In genomic region chr10:122103592-122103991, GRCh38 we compare ENCODE assay signal across 28 cellular contexts.
"Had no signal": no experiment of that assay in that cellular context is flagged by ENCODE, and none has a peak within 500 bp of the region (broad histone marks: within the 10 kb centered on the region; RNA-seq: fewer than 3 reads in every experiment).

No MANE protein-coding gene starts in this region.

- DNase-seq: activated CD4-positive, alpha-beta memory T cell treated with anti-CD3 and anti-CD28 coated beads for 36 hours; activated CD4-positive, alpha-beta T cell treated with anti-CD3 and anti-CD28 coated beads for 36 hours; activated CD4-positive, alpha-beta T cell treated with anti-CD3 and anti-CD28 coated beads, Interleukin-2, amount 10 ng/mL, durations not matched to agents 24 days and 14 days; activated CD4-positive, CD25-positive, alpha-beta regulatory T cell; activated CD4-positive, CD25-positive, alpha-beta regulatory T cell treated with anti-CD3 and anti-CD28 coated beads, Interleukin-2, amount 50 U/mL, for 72 hours; activated CD8-positive, alpha-beta memory T cell treated with anti-CD3 and anti-CD28 coated beads, Interleukin-2, amount 50 U/mL, for 48 hours; activated CD8-positive, alpha-beta T cell treated with anti-CD3 and anti-CD28 coated beads, Interleukin-2, amount 10 ng/mL, durations not matched to agents 7 days and 5 days; activated gamma-delta T cell; activated naive CD4-positive, alpha-beta T cell; activated naive CD4-positive, alpha-beta T cell treated with anti-CD3 and anti-CD28 coated beads, Interleukin-2, amount 10 ng/mL, durations not matched to agents 7 days and 5 days; activated naive CD8-positive, alpha-beta T cell treated with anti-CD3 and anti-CD28 coated beads, Interleukin-2, amount 10 ng/mL, durations not matched to agents 7 days and 5 days; activated T-cell treated with anti-CD3 and anti-CD28 coated beads for 4 hours; activated T-cell treated with anti-CD3 and anti-CD28 coated beads, Interleukin-2, amount 50 U/mL, for 24 hours; activated T-cell treated with anti-CD3 and anti-CD28 coated beads, Interleukin-2, amount 50 U/mL, for 72 hours; central memory CD4-positive, alpha-beta T cell; cerebellar nuclear complex; colonic mucosa; effector CD8-positive, alpha-beta T cell; foreskin fibroblast; glutamatergic neuron; heart left ventricle; T-helper 2 cell had no signal

- H3K9me3 Mint-ChIP-seq: activated CD4-positive, alpha-beta memory T cell treated with anti-CD3 and anti-CD28 coated beads for 36 hours; activated CD4-positive, alpha-beta T cell treated with anti-CD3 and anti-CD28 coated beads, Interleukin-2, amount 10 ng/mL, durations not matched to agents 24 days and 14 days; activated naive CD4-positive, alpha-beta T cell treated with anti-CD3 and anti-CD28 coated beads, Interleukin-2, amount 10 ng/mL, durations not matched to agents 7 days and 5 days; activated naive CD4-positive, alpha-beta T cell treated with anti-CD3 and anti-CD28 coated beads, Interleukin-2, amount 50 U/mL, for 72 hours; activated naive CD8-positive, alpha-beta T cell treated with anti-CD3 and anti-CD28 coated beads, Interleukin-2, amount 10 ng/mL, durations not matched to agents 7 days and 5 days; activated T-cell treated with anti-CD3 and anti-CD28 coated beads, Interleukin-2, amount 50 U/mL, for 24 hours; activated T-cell treated with anti-CD3 and anti-CD28 coated beads, Interleukin-2, amount 50 U/mL, for 72 hours; brain had no signal

- H3K27ac ChIP-seq: cardiac muscle cell, colonic mucosa had no signal

- H3K4me1 Mint-ChIP-seq: activated CD4-positive, alpha-beta T cell treated with anti-CD3 and anti-CD28 coated beads for 36 hours; activated CD4-positive, alpha-beta T cell treated with anti-CD3 and anti-CD28 coated beads, Interleukin-2, amount 10 ng/mL, durations not matched to agents 24 days and 14 days; activated naive CD4-positive, alpha-beta T cell treated with anti-CD3 and anti-CD28 coated beads, Interleukin-2, amount 10 ng/mL, durations not matched to agents 7 days and 5 days; activated naive CD8-positive, alpha-beta T cell treated with anti-CD3 and anti-CD28 coated beads, Interleukin-2, amount 10 ng/mL, durations not matched to agents 7 days and 5 days had no signal

- H3K36me3 Mint-ChIP-seq: activated CD4-positive, alpha-beta memory T cell treated with anti-CD3 and anti-CD28 coated beads for 36 hours; activated naive CD4-positive, alpha-beta T cell treated with anti-CD3 and anti-CD28 coated beads, Interleukin-2, amount 10 ng/mL, durations not matched to agents 7 days and 5 days; activated naive CD4-positive, alpha-beta T cell treated with anti-CD3 and anti-CD28 coated beads, Interleukin-2, amount 50 U/mL, for 72 hours; activated naive CD8-positive, alpha-beta T cell treated with anti-CD3 and anti-CD28 coated beads, Interleukin-2, amount 10 ng/mL, durations not matched to agents 7 days and 5 days; brain had no signal

- H3K4me1 ChIP-seq: breast epithelium, colonic mucosa had no signal

- FAIRE-seq: frontal cortex had no signal

- H3K4me3 ChIP-seq: ascending aorta, breast epithelium, cardiac muscle cell, colonic mucosa, heart left ventricle had no signal

- H3K4me3 Mint-ChIP-seq: activated CD4-positive, alpha-beta memory T cell treated with anti-CD3 and anti-CD28 coated beads for 36 hours; activated CD4-positive, alpha-beta T cell treated with anti-CD3 and anti-CD28 coated beads for 36 hours; activated CD4-positive, alpha-beta T cell treated with anti-CD3 and anti-CD28 coated beads, Interleukin-2, amount 10 ng/mL, durations not matched to agents 24 days and 14 days; activated CD8-positive, alpha-beta T cell treated with anti-CD3 and anti-CD28 coated beads, Interleukin-2, amount 10 ng/mL, durations not matched to agents 7 days and 5 days; activated naive CD4-positive, alpha-beta T cell treated with anti-CD3 and anti-CD28 coated beads, Interleukin-2, amount 10 ng/mL, durations not matched to agents 7 days and 5 days; activated naive CD8-positive, alpha-beta T cell treated with anti-CD3 and anti-CD28 coated beads, Interleukin-2, amount 10 ng/mL, durations not matched to agents 7 days and 5 days; activated T-cell treated with anti-CD3 and anti-CD28 coated beads, Interleukin-2, amount 50 U/mL, for 24 hours; activated T-cell treated with anti-CD3 and anti-CD28 coated beads, Interleukin-2, amount 50 U/mL, for 72 hours; brain had no signal

- H3K36me3 ChIP-seq: breast epithelium, cardiac muscle cell, colonic mucosa had no signal

- H3K27ac Mint-ChIP-seq: activated CD4-positive, alpha-beta memory T cell treated with anti-CD3 and anti-CD28 coated beads for 36 hours; activated CD4-positive, alpha-beta T cell treated with anti-CD3 and anti-CD28 coated beads for 36 hours; activated CD4-positive, alpha-beta T cell treated with anti-CD3 and anti-CD28 coated beads, Interleukin-2, amount 10 ng/mL, durations not matched to agents 24 days and 14 days; activated CD8-positive, alpha-beta T cell treated with anti-CD3 and anti-CD28 coated beads, Interleukin-2, amount 10 ng/mL, durations not matched to agents 7 days and 5 days; activated naive CD4-positive, alpha-beta T cell treated with anti-CD3 and anti-CD28 coated beads, Interleukin-2, amount 10 ng/mL, durations not matched to agents 7 days and 5 days; activated naive CD4-positive, alpha-beta T cell treated with anti-CD3 and anti-CD28 coated beads, Interleukin-2, amount 50 U/mL, for 72 hours; activated naive CD8-positive, alpha-beta T cell treated with anti-CD3 and anti-CD28 coated beads, Interleukin-2, amount 10 ng/mL, durations not matched to agents 7 days and 5 days; activated T-cell treated with anti-CD3 and anti-CD28 coated beads, Interleukin-2, amount 50 U/mL, for 24 hours; activated T-cell treated with anti-CD3 and anti-CD28 coated beads, Interleukin-2, amount 50 U/mL, for 72 hours; brain had no signal

- H3K27me3 ChIP-seq: ascending aorta, breast epithelium, cardiac muscle cell, colonic mucosa, heart left ventricle had no signal

- ATAC-seq: activated CD4-positive, alpha-beta T cell treated with anti-CD3 and anti-CD28 coated beads for 36 hours; activated CD8-positive, alpha-beta T cell treated with anti-CD3 and anti-CD28 coated beads, Interleukin-2, amount 10 ng/mL, durations not matched to agents 7 days and 5 days; activated naive CD4-positive, alpha-beta T cell treated with anti-CD3 and anti-CD28 coated beads, Interleukin-2, amount 50 U/mL, for 72 hours; activated T-cell treated with anti-CD3 and anti-CD28 coated beads, Interleukin-2, amount 50 U/mL, for 72 hours had no signal

- H3K27me3 Mint-ChIP-seq: activated naive CD4-positive, alpha-beta T cell treated with anti-CD3 and anti-CD28 coated beads, Interleukin-2, amount 10 ng/mL, durations not matched to agents 7 days and 5 days; brain had no signal

- H3K9me3 ChIP-seq: ascending aorta, breast epithelium, colonic mucosa, heart left ventricle had no signal
